ENCODE assay signal across 11 cellular contexts in the genomic region with DNA sequence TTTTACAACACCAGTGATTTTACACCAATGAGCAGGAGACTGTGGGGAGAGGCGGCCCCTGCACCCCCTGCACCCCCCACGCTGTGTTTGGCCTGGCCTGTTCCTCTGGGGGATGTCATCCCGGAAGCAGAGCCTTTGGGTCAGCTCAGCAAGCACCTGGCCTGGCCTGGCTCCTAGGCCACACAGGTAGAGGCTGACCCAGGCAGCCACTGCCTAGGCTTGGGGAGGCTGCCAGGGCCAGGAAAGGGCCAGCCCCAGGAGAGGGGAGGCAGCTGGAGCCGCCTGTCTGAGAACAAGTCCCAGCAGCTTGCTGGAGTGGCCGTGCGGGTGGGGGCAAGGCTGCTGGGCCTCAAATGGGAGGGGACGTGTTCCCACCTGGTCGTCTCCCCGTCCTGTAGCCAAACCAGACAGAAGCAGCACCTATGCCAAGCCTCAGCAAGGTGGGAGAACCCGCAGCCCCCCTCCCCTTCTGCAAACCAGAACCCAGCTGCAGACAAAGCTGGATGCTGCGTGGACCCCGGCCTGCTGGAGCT. TPM values are rescaled to one million over a fixed set of nuclear protein-coding genes. Genes with fewer than 3 reads are reported as not detected.
A peak's percentile ranks its signal among the peaks of the same experiment; 100 is the strongest.
DNase-seq lines count a peak whose midpoint lies in the region; TF ChIP-seq lines count a peak whose summit lies in the region.
"Had no signal": no experiment of that assay in that cellular context is flagged by ENCODE, and none has a peak within 500 bp of the region (broad histone marks: within the 10 kb centered on the region; RNA-seq: fewer than 3 reads in every experiment).

No MANE protein-coding gene starts in this region.

- POLR2A ChIA-PET in CD4-positive, alpha-beta memory T cell (lab: Charles Lee; ENCODE audit: partially characterized antibody): interaction anchor here (0.9 to 5.8 kb wide), 11 partner anchors 8 to 44 kb away, joined by 3 to 140 read pairs (median 5); no protein-coding TSS in a partner anchor

- peak overlapping the region; percentile 60 for H2AK5ac ChIP-seq in trophoblast cell (ENCODE audit: low read length)

- no peak overlapping the region for H3K9ac ChIP-seq in trophoblast cell (ENCODE audit: low read length)

- H3K4me2 ChIP-seq in trophoblast cell (ENCODE audit: low read length): no peak overlapping the region

- no peaks in the 10 kb centered on the region for H3K27me3 ChIP-seq in CD4-positive, alpha-beta memory T cell (ENCODE audit: insufficient read depth, low read length)
- H3K27me3 ChIP-seq in Peyer's patch (no peaks in the 10 kb centered on the region), esophagus (ENCODE audit: control insufficient read depth in 1 of 2, insufficient read depth in 2 of 2, low read length in 2 of 2) (no peaks in the 10 kb centered on the region), trophoblast cell (ENCODE audit: insufficient read depth, low read length) (no peaks in the 10 kb centered on the region)

- H3K14ac ChIP-seq in trophoblast cell (ENCODE audit: low read length): peak overlapping the region; percentile 83

- H3K4me3 Mint-ChIP-seq in CD4-positive, alpha-beta memory T cell: peak overlapping the region; percentile 74 to 93 (median 84)
- no peak overlapping the region for H3K4me3 Mint-ChIP-seq in immature natural killer cell

- CTCF ChIA-PET in CD4-positive, alpha-beta memory T cell (lab: Charles Lee; ENCODE audit: partially characterized antibody): interaction anchor here (1.0 to 1.5 kb wide), 6 partner anchors 8 to 42 kb away, joined by 3 to 12 read pairs (median 4); no protein-coding TSS in a partner anchor

- peak overlapping the region; percentile 57 for H3K18ac ChIP-seq in trophoblast cell (ENCODE audit: low read length)

- H3K4me1 Mint-ChIP-seq in CD4-positive, alpha-beta memory T cell: peaks cover 19 to 48% (median 36%) of the 10 kb centered on the region in 4 donors
- H3K4me1 Mint-ChIP-seq in immature natural killer cell: no peaks in the 10 kb centered on the region

- peak overlapping the region; percentile 56 for H4K12ac ChIP-seq in trophoblast cell (ENCODE audit: low read depth, low read length)

- peak overlapping the region; percentile 39 for H2BK5ac ChIP-seq in trophoblast cell (ENCODE audit: low read depth, low read length, poor library complexity)

- H3K27ac ChIP-seq in CD4-positive, alpha-beta memory T cell (ENCODE audit: low read depth, low read length): peak overlapping the region; percentile 89
- peak overlapping the region; percentile 69 to 74 (median 72) for H3K27ac ChIP-seq in Peyer's patch
- H3K27ac ChIP-seq in esophagus (ENCODE audit: low read depth in 2 of 2, low read length in 1 of 2): peak overlapping the region; percentile 22 to 71
- H3K27ac ChIP-seq in trophoblast cell (ENCODE audit: low read depth, low read length): peak overlapping the region; percentile 79

- intact Hi-C loops in CD4-positive, alpha-beta memory T cell (cut with micrococcal nuclease): loop anchor here (1.0 kb wide), 1 partner anchor 19 kb away; no protein-coding TSS in a partner anchor

- TF ChIP-seq CTCF in Peyer's patch (IDR thresholded peaks at IDR 0.05): no peak

- no peaks in the 10 kb centered on the region for H3K9me3 Mint-ChIP-seq in CD4-positive, alpha-beta memory T cell
- no peaks in the 10 kb centered on the region for H3K9me3 Mint-ChIP-seq in immature natural killer cell
- H3K9me3 Mint-ChIP-seq: naive B cell had no signal

- H3K36me3 Mint-ChIP-seq in CD4-positive, alpha-beta memory T cell: peaks cover 0 to 6% of the 10 kb centered on the region in 2 donors
- no peaks in the 10 kb centered on the region for H3K36me3 Mint-ChIP-seq in immature natural killer cell
- H3K36me3 Mint-ChIP-seq: naive B cell had no signal

- H3K27ac Mint-ChIP-seq in CD4-positive, alpha-beta memory T cell: peak overlapping the region; percentile 92 to 100 (median 99)
- H3K27ac Mint-ChIP-seq in immature natural killer cell: no peak overlapping the region

- peak overlapping the region; percentile 93 for H4K91ac ChIP-seq in trophoblast cell (ENCODE audit: low read depth, low read length)

- H3K79me1 ChIP-seq in trophoblast cell (ENCODE audit: low read length): peaks cover 27% of the 10 kb centered on the region

- peak overlapping the region; percentile 59 for H2AFZ ChIP-seq in trophoblast cell (ENCODE audit: insufficient read depth, low read length, poor library complexity)

- peak overlapping the region; percentile 4 for H4K8ac ChIP-seq in trophoblast cell (ENCODE audit: low read depth, low read length)

- peak overlapping the region; percentile 63 for H2BK12ac ChIP-seq in trophoblast cell (ENCODE audit: low read length)

- peak overlapping the region in 1 of 2 donors; percentile 14 for H3K4me3 ChIP-seq in CD4-positive, alpha-beta memory T cell (ENCODE audit: low read length in 2 of 2)
- H3K4me3 ChIP-seq in Peyer's patch: no peak overlapping the region
- H3K4me3 ChIP-seq in esophagus (ENCODE audit: low read depth in 1 of 2, low read length in 2 of 2): no peak overlapping the region
- H3K4me3 ChIP-seq in trophoblast cell (ENCODE audit: low read depth, low read length): no peak overlapping the region

- H3K79me2 ChIP-seq in trophoblast cell (ENCODE audit: control insufficient read depth, insufficient read depth, low read length, poor library complexity): peaks cover 4% of the 10 kb centered on the region

- no peaks in the 10 kb centered on the region for H3K36me3 ChIP-seq in CD4-positive, alpha-beta memory T cell (ENCODE audit: insufficient read depth, low read length)
- H3K36me3 ChIP-seq in Peyer's patch: no peaks in the 10 kb centered on the region
- no peaks in the 10 kb centered on the region for H3K36me3 ChIP-seq in esophagus (ENCODE audit: control insufficient read depth in 2 of 2, insufficient read depth in 2 of 2, low read length in 1 of 2)
- H3K36me3 ChIP-seq in trophoblast cell (ENCODE audit: control insufficient read depth in 1 of 2, insufficient read depth in 2 of 2, low read length in 2 of 2): no peaks in the 10 kb centered on the region

- peaks cover 40% of the 10 kb centered on the region for H3K4me1 ChIP-seq in CD4-positive, alpha-beta memory T cell (ENCODE audit: insufficient read depth, low read length)
- peaks cover 0 to 18% (median 6%) of the 10 kb centered on the region in 4 donors for H3K4me1 ChIP-seq in Peyer's patch
- peaks cover 3 to 8% of the 10 kb centered on the region in 2 donors for H3K4me1 ChIP-seq in esophagus (ENCODE audit: control insufficient read depth in 2 of 2, insufficient read depth in 2 of 2, low read length in 1 of 2)
- peaks cover 19 to 21% of the 10 kb centered on the region in 2 experiments for H3K4me1 ChIP-seq in trophoblast cell (ENCODE audit: control insufficient read depth in 1 of 2, insufficient read depth in 2 of 2, low read length in 2 of 2)

- no peaks in the 10 kb centered on the region for H3K9me3 ChIP-seq in CD4-positive, alpha-beta memory T cell (ENCODE audit: control insufficient read depth in 1 of 2, low read length in 2 of 2)
- H3K9me3 ChIP-seq in Peyer's patch (no peaks in the 10 kb centered on the region), esophagus (ENCODE audit: control insufficient read depth in 2 of 2, insufficient read depth in 1 of 2, low read depth in 1 of 2, low read length in 1 of 2) (no peaks in the 10 kb centered on the region), trophoblast cell (ENCODE audit: insufficient read depth, low read depth, low read length) (no peaks in the 10 kb centered on the region)

- no peak for TF ChIP-seq POLR2A in Peyer's patch (IDR thresholded peaks at IDR 0.05)

- no peak for DNase-seq in CD4-positive, alpha-beta memory T cell
- DNase-seq in Peyer's patch (no peak), trophoblast cell (no peak), activated gamma-delta T cell treated with Interleukin-2 at 50 U/mL for 16 hours (no peak), immature natural killer cell (no peak), NCI-H1436 (lab: John Stamatoyannopoulos, UW) (no peak)
- DNase-seq: Calu3, naive B cell, NCI-H1930 had no signal

- no peaks in the 10 kb centered on the region for H3K27me3 Mint-ChIP-seq in CD4-positive, alpha-beta memory T cell
- H3K27me3 Mint-ChIP-seq in immature natural killer cell (ENCODE audit: low read depth in 3 of 3): peaks cover 0 to 1% (median 0%) of the 10 kb centered on the region in 3 donors

- no peak overlapping the region for H3K23ac ChIP-seq in trophoblast cell (ENCODE audit: low read length)

- peak overlapping the region; percentile 86 for H2BK120ac ChIP-seq in trophoblast cell (ENCODE audit: insufficient read depth, low read length, poor library complexity)

- WGBS in esophagus, 2 donors: 51 to 76% methylated on average over 12 of the region's 12 CpGs
- WGBS in trophoblast cell (ENCODE audit: extremely low coverage, insufficient coverage, insufficient read length): no CpG with 5 or more reads among the region's 12 CpGs

- peak overlapping the region; percentile 0 for H3K4ac ChIP-seq in trophoblast cell (ENCODE audit: low read depth, low read length)

RNA-seq across cellular contexts. Expression of gene DBH, which starts 46.9 kb away (rescaled TPM):
- under 1 TPM; 0.08 to 0.09 TPM for total RNA-seq in CD4-positive, alpha-beta memory T cell
- under 1 TPM in 1 of 2 donors, not detected in 1; 0.18 TPM for polyA plus RNA-seq in CD4-positive, alpha-beta memory T cell
- total RNA-seq in Peyer's patch: not detected
- under 1 TPM in 1 of 2 donors, not detected in 1; 0.01 TPM for polyA plus RNA-seq in esophagus
- polyA plus RNA-seq in trophoblast cell (2013): 0.01 and 0.03 TPM in 2 replicates
- not detected for polyA plus RNA-seq in immature natural killer cell
- total RNA-seq: Calu3, H1 had no signal

RNA-seq across cellular contexts. Expression of gene SARDH, which starts 55.1 kb away (rescaled TPM):
- 10 to 100 TPM; 18.6 to 19.3 TPM for total RNA-seq in CD4-positive, alpha-beta memory T cell
- 1 to 10 TPM; 2.5 to 4.1 TPM for polyA plus RNA-seq in CD4-positive, alpha-beta memory T cell
- total RNA-seq in Peyer's patch: 1 to 10 TPM in 2 of 4 donors, under 1 TPM in 2; 0.47 to 5.0 (median 0.95) TPM
- polyA plus RNA-seq in esophagus (under 1 TPM; 0.20 TPM), immature natural killer cell (1 to 10 TPM in 2 of 3 donors, under 1 TPM in 1; 0.08 to 6.8 (median 1.2) TPM)
- polyA plus RNA-seq in trophoblast cell (2013): 0.88 and 0.90 TPM in 2 replicates
- total RNA-seq: Calu3 had no signal

Comparison
In these comparisons a context has a peak if more than half of its experiments do, and no peak if none do; other contexts are left out.
1. H3K27ac Mint-ChIP-seq: peak in CD4-positive, alpha-beta memory T cell (7 of 7); none in immature natural killer cell (0 of 6).
2. H3K4me3 Mint-ChIP-seq: peak in CD4-positive, alpha-beta memory T cell (8 of 8); none in immature natural killer cell (0 of 5).
3. Peak in every context shown above with its lines, with median percentiles within 50 percentile points of each other: H3K27ac ChIP-seq.